In genomic region chr11:3949132-3949531, GRCh38 we compare ENCODE assay signal across 11 cellular contexts.
DNase-seq lines count a peak whose midpoint lies in the region; ATAC-seq and TF ChIP-seq lines count a peak whose summit lies in the region.
"Had no signal": no experiment of that assay in that cellular context is flagged by ENCODE, and none has a peak within 500 bp of the region (broad histone marks: within the 10 kb centered on the region; RNA-seq: fewer than 3 reads in every experiment).

No MANE protein-coding gene starts in this region.

- H3K4me3 ChIP-seq in gastrocnemius medialis (peak overlapping the region in 2 of 4 donors; percentile 4 to 7), PC-9 (no peak overlapping the region)
- H3K4me3 ChIP-seq: left ventricle myocardium inferior, SK-N-MC had no signal

- TF ChIP-seq POLR2A in gastrocnemius medialis (IDR thresholded peaks at IDR 0.05), result no peak

- TF ChIP-seq CTCF in gastrocnemius medialis (IDR thresholded peaks at IDR 0.05 in 4 of 5, conservative IDR thresholded peaks at IDR 0.05 in 1 of 5) (no peak), PC-9 (conservative IDR thresholded peaks at IDR 0.05) (no peak)

- BruUV-seq in PC-9 (replicated peaks; lab: Mats Ljungman, UMichigan), result no TSS peak

- no peak overlapping the region for H3K4me2 ChIP-seq in PC-9

- no peaks in the 10 kb centered on the region for H3K27me3 ChIP-seq in gastrocnemius medialis
- H3K27me3 ChIP-seq in PC-9 (ENCODE audit: insufficient read depth, low read depth), result no peaks in the 10 kb centered on the region

- no peaks in the 10 kb centered on the region for H3K9me3 ChIP-seq in gastrocnemius medialis
- no peaks in the 10 kb centered on the region for H3K9me3 ChIP-seq in PC-9 (ENCODE audit: insufficient read depth, low read depth)
- H3K9me3 ChIP-seq: left ventricle myocardium inferior had no signal

- DNase-seq in NOMO-1 treated with DMSO at 0.1 percent for 48 hours (lab: John Stamatoyannopoulos, UW; ENCODE audit: unreplicated experiment) (peak; percentile 93), gastrocnemius medialis (peak; percentile 43 to 59), PC-9 (no peak), NCI-H510A (lab: John Stamatoyannopoulos, UW) (no peak), ureter (ENCODE audit: low spot score) (no peak)
- DNase-seq: H9, left ventricle myocardium inferior had no signal

- ATAC-seq in GM19023 (IDR thresholded peaks at IDR 0.05; ENCODE audit: unreplicated experiment) (peak; percentile 45), HG02852 (IDR thresholded peaks at IDR 0.05; ENCODE audit: unreplicated experiment) (peak; percentile 67), gastrocnemius medialis (peak; percentile 78 to 86), esophagus mucosa (no peak)

- POLR2A ChIA-PET in PC-9 (lab: Charles Lee; ENCODE audit: unreplicated experiment), result no interaction called here

- H4K20me1 ChIP-seq in PC-9 (ENCODE audit: insufficient read depth), result no peaks in the 10 kb centered on the region

- CTCF ChIA-PET in PC-9 (lab: Charles Lee), result no interaction called here

- in situ Hi-C loops in gastrocnemius medialis (cut with MboI; ENCODE audit: low sequenced_read_pairs in 4 of 4), result no loop called here

- H3K4me1 ChIP-seq in gastrocnemius medialis (peaks cover 79 to 89% of the 10 kb centered on the region in 2 donors), PC-9 (replicated peaks; ENCODE audit: insufficient read depth) (peaks cover 4% of the 10 kb centered on the region)

- H3K9me2 ChIP-seq in PC-9 (ENCODE audit: insufficient read depth), result no peaks in the 10 kb centered on the region

- no peaks in the 10 kb centered on the region for H3K79me2 ChIP-seq in PC-9 (ENCODE audit: low read depth)

- intact Hi-C loops in gastrocnemius medialis (cut with DNase I; ENCODE audit: low total_unique reads), result loop anchor here (2.0 to 5.0 kb wide), 3 partner anchors 44 to 93 kb away; partner anchors contain the start of gene STIM1
- intact Hi-C loops in PC-9 (cut with micrococcal nuclease; ENCODE audit: unreplicated experiment), result no loop called here

- peaks cover 3% of the 10 kb centered on the region; the same call in 1 of the 2 replicates for H3F3A ChIP-seq in PC-9 (ENCODE audit: insufficient read depth, low read depth)

- H3K36me3 ChIP-seq in gastrocnemius medialis (no peaks in the 10 kb centered on the region), PC-9 (ENCODE audit: low read depth) (no peaks in the 10 kb centered on the region)
- H3K36me3 ChIP-seq: left ventricle myocardium inferior had no signal

- no peak overlapping the region for H2AFZ ChIP-seq in PC-9

- H3K27ac ChIP-seq in gastrocnemius medialis (peak overlapping the region; percentile 81 to 92 (median 84)), PC-9 (no peak overlapping the region)
- H3K27ac ChIP-seq: left ventricle myocardium inferior, SK-N-MC had no signal

Comparison
In these comparisons a context has a peak if more than half of its experiments do, and no peak if none do; other contexts are left out.
1. DNase-seq: peak in NOMO-1 treated with DMSO at 0.1 percent for 48 hours (single experiment) and gastrocnemius medialis (2 of 2); none in PC-9 (0 of 2), NCI-H510A (single experiment) and ureter (single experiment).